ENCODE assay signal across 31 cellular contexts in genomic region chr10:34343764-34344163, GRCh38.
DNase-seq lines count a peak whose midpoint lies in the region; ATAC-seq, FAIRE-seq and TF ChIP-seq lines count a peak whose summit lies in the region.
"Had no signal": no experiment of that assay in that cellular context is flagged by ENCODE, and none has a peak within 500 bp of the region (broad histone marks: within the 10 kb centered on the region; RNA-seq: fewer than 3 reads in every experiment).

No MANE protein-coding gene starts in this region.

- H3K79me2 ChIP-seq in HepG2 (ENCODE audit: insufficient read depth, low read length) (no peaks in the 10 kb centered on the region), mammary epithelial cell (ENCODE audit: insufficient read depth, low read length) (no peaks in the 10 kb centered on the region)

- TF ChIP-seq CTCF in HepG2 (CRISPR knock-in tag; IDR thresholded peaks at IDR 0.05) (no peak), right lobe of liver (IDR thresholded peaks at IDR 0.05) (no peak), mammary epithelial cell (conservative IDR thresholded peaks at IDR 0.05 in 1 of 2, IDR thresholded peaks at IDR 0.05 in 1 of 2; ENCODE audit: extremely low read depth in 1 of 2, insufficient read depth in 1 of 2, low read depth in 1 of 2, low read length in 2 of 2) (no peak), fibroblast of mammary gland (conservative IDR thresholded peaks at IDR 0.05; ENCODE audit: control insufficient read depth, insufficient read depth, low read depth, low read length) (no peak), colonic mucosa (IDR thresholded peaks at IDR 0.05) (no peak)

- H3K27ac ChIP-seq in HepG2 (ENCODE audit: extremely low read length, insufficient read depth, low read length) (no peak overlapping the region), right lobe of liver (no peak overlapping the region), mammary epithelial cell (ENCODE audit: insufficient read depth, low read depth, low read length) (no peak overlapping the region), colonic mucosa (no peak overlapping the region)
- H3K27ac ChIP-seq: esophagus squamous epithelium, heart right ventricle, neutrophil, skin epidermis had no signal

- H3K36me3 ChIP-seq in HepG2 (replicated peaks in 1 of 2; ENCODE audit: control insufficient read depth in 1 of 2, insufficient read depth in 2 of 2, low read length in 2 of 2): peaks cover 3 to 6% of the 10 kb centered on the region in 2 experiments; a peak in 4 of 5 replicates
- no peaks in the 10 kb centered on the region for H3K36me3 ChIP-seq in right lobe of liver
- peaks cover 3% of the 10 kb centered on the region for H3K36me3 ChIP-seq in mammary epithelial cell (ENCODE audit: insufficient read depth, low read length)
- no peaks in the 10 kb centered on the region for H3K36me3 ChIP-seq in colonic mucosa
- H3K36me3 ChIP-seq: BE2C, neutrophil had no signal

- TF ChIP-seq POLR2A in HepG2 (IDR thresholded peaks at IDR 0.05; ENCODE audit: insufficient read depth in 1 of 2, low read depth in 2 of 2, low read length in 2 of 2) (no peak), right lobe of liver (IDR thresholded peaks at IDR 0.05) (no peak)

- no TSS peak for BruUV-seq in HepG2 (replicated peaks; lab: Mats Ljungman, UMichigan)
- BruUV-seq in mammary epithelial cell (replicated peaks; lab: Mats Ljungman, UMichigan): no TSS peak

- no peaks in the 10 kb centered on the region for H3K9me3 ChIP-seq in HepG2 (ENCODE audit: low read length)
- no peaks in the 10 kb centered on the region for H3K9me3 ChIP-seq in right lobe of liver
- no peaks in the 10 kb centered on the region for H3K9me3 ChIP-seq in mammary epithelial cell (replicated peaks; ENCODE audit: insufficient read depth, low read length)
- no peaks in the 10 kb centered on the region for H3K9me3 ChIP-seq in colonic mucosa
- H3K9me3 ChIP-seq: BE2C, esophagus squamous epithelium, heart right ventricle, neutrophil had no signal

- H3K4me1 ChIP-seq in HepG2 (ENCODE audit: insufficient read depth, low read length) (peaks cover 40% of the 10 kb centered on the region), right lobe of liver (no peaks in the 10 kb centered on the region), mammary epithelial cell (ENCODE audit: insufficient read depth, low read length) (no peaks in the 10 kb centered on the region), colonic mucosa (peaks cover 3% of the 10 kb centered on the region)
- H3K4me1 ChIP-seq: BE2C had no signal

- H3K4me3 ChIP-seq in HepG2 (replicated peaks in 1 of 3; ENCODE audit: insufficient read depth in 1 of 3, low read depth in 2 of 3, low read length in 3 of 3) (no peak overlapping the region), right lobe of liver (no peak overlapping the region), mammary epithelial cell (replicated peaks in 1 of 3; ENCODE audit: insufficient read depth in 1 of 3, low read depth in 2 of 3, low read length in 3 of 3) (no peak overlapping the region), fibroblast of mammary gland (ENCODE audit: control insufficient read depth, low read depth, low read length) (no peak overlapping the region), colonic mucosa (no peak overlapping the region)
- H3K4me3 ChIP-seq: esophagus squamous epithelium, heart right ventricle, skin epidermis had no signal

- 94% methylated on average over 1 of the region's 1 CpG for WGBS in HepG2 (ENCODE audit: low lambda C conversion rate)
- 73% methylated on average over 1 of the region's 1 CpG for WGBS in right lobe of liver (ENCODE audit: insufficient coverage, low coverage, low lambda C conversion rate, missing lambda C conversion rate)
- WGBS in mammary epithelial cell (ENCODE audit: low coverage, missing lambda C conversion rate): 13% methylated on average over 1 of the region's 1 CpG

- H3K27me3 ChIP-seq in HepG2 (ENCODE audit: control insufficient read depth in 1 of 2, insufficient read depth in 2 of 2, low read length in 2 of 2) (no peaks in the 10 kb centered on the region), right lobe of liver (no peaks in the 10 kb centered on the region), mammary epithelial cell (ENCODE audit: insufficient read depth, low read length) (no peaks in the 10 kb centered on the region), colonic mucosa (no peaks in the 10 kb centered on the region)
- H3K27me3 ChIP-seq: BE2C, esophagus squamous epithelium, heart right ventricle, neutrophil had no signal

- in situ Hi-C loops in HepG2 (cut with HindIII; ENCODE audit: extremely low pct_ligation_motif_present, low pct_unique_long_range_greater_than_20kb) (no loop called here), mammary epithelial cell (cut with MboI; ENCODE audit: low sequenced_read_pairs in 2 of 2) (no loop called here)

- TF ChIP-seq EP300 in HepG2 (IDR thresholded peaks at IDR 0.05; ENCODE audit: low read depth in 2 of 2, low read length in 2 of 2) (no peak), HepG2 (CRISPR knock-in tag; IDR thresholded peaks at IDR 0.05; ENCODE audit: borderline replicate concordance) (no peak)

- DNase-seq in HepG2 (ENCODE audit: low spot score): no peak
- no peak for DNase-seq in right lobe of liver
- peak; percentile 7 for DNase-seq in mammary epithelial cell
- DNase-seq in fibroblast of mammary gland (ENCODE audit: low read depth): peak; percentile 52
- DNase-seq in NCI-H1105 treated with DMSO at 0.1 percent for 48 hours (lab: John Stamatoyannopoulos, UW): no peak
- no peak for DNase-seq in colonic mucosa
- no peak for DNase-seq in activated gamma-delta T cell (lab: John Stamatoyannopoulos, UW)
- DNase-seq: 8988T; activated B cell treated with CpG ODN at 0.5 μM for 24 hours; activated CD4-positive, alpha-beta memory T cell treated with anti-CD3 and anti-CD28 coated beads for 36 hours; activated CD8-positive, alpha-beta memory T cell treated with anti-CD3 and anti-CD28 coated beads, Interleukin-2, amount 50 U/mL, for 48 hours; BE2C; DMS153; effector memory CD4-positive, alpha-beta T cell; esophagus squamous epithelium; GDM1; heart right ventricle; left colon; NCI-H1048; NCI-H187 treated with DMSO at 0.1 percent for 48 hours; NCI-H2227 treated with DMSO at 0.1 percent for 48 hours; OCI-M1; SHP77; stimulated activated CD4-positive, alpha-beta T cell treated with anti-CD3 and anti-CD28 coated beads, Interleukin-1b, Interleukin-23, amount 100 ng/mL, for 48 hours; trophoblast cell had no signal

- peak; percentile 34 for FAIRE-seq in HepG2 (lab: Jason Lieb, UNC)

- no peak for TF ChIP-seq RAD21 in HepG2 (CRISPR knock-in tag; IDR thresholded peaks at IDR 0.05)

- intact Hi-C loops in HepG2 (cut with micrococcal nuclease; ENCODE audit: unreplicated experiment): no loop called here
- intact Hi-C loops in right lobe of liver (cut with DNase I): no loop called here
- intact Hi-C loops in mammary epithelial cell (cut with micrococcal nuclease): no loop called here
- intact Hi-C loops in colonic mucosa (cut with DNase I): no loop called here

- H3K9ac ChIP-seq in HepG2 (ENCODE audit: insufficient read depth, low read depth, low read length) (no peak overlapping the region), mammary epithelial cell (ENCODE audit: insufficient read depth, low read length) (no peak overlapping the region), colonic mucosa (ENCODE audit: low read depth in 2 of 2, low read length in 2 of 2) (no peak overlapping the region)

- no peak overlapping the region for H3K4me2 ChIP-seq in HepG2 (ENCODE audit: low read depth, low read length)
- H3K4me2 ChIP-seq in mammary epithelial cell (ENCODE audit: insufficient read depth, low read depth, low read length): no peak overlapping the region

- dilution Hi-C loops in mammary epithelial cell (cut with HindIII; ENCODE audit: low sequenced_read_pairs): no loop called here

- CTCF ChIA-PET in HepG2 (lab: Yijun Ruan, JAX; ENCODE audit: low intra/inter-chr PET ratio, low total read pairs) (no interaction called here), mammary epithelial cell (lab: Charles Lee; ENCODE audit: low non-redundant PET) (interaction anchor here (0.7 kb wide), 1 partner anchor 1008 kb away, joined by 3 read pairs; no protein-coding TSS in a partner anchor)

- ATAC-seq in HepG2 (no peak), right lobe of liver (no peak), GM21423 (IDR thresholded peaks at IDR 0.05; ENCODE audit: unreplicated experiment) (no peak)
- ATAC-seq: activated naive CD4-positive, alpha-beta T cell treated with anti-CD3 and anti-CD28 coated beads, Interleukin-2, amount 50 U/mL, for 72 hours; activated T-helper 17 cell treated with anti-CD3 and anti-CD28 coated beads, Interleukin-2, amount 50 U/mL, for 72 hours; HCT116; heart right ventricle; left colon had no signal

- H4K20me1 ChIP-seq in HepG2 (ENCODE audit: insufficient read depth, low read length): no peaks in the 10 kb centered on the region
- H4K20me1 ChIP-seq in mammary epithelial cell (ENCODE audit: insufficient read depth, low read length): no peaks in the 10 kb centered on the region

- POLR2A ChIA-PET in HepG2 (lab: Yijun Ruan, JAX): no interaction called here

- H2AFZ ChIP-seq in HepG2 (ENCODE audit: low read length) (no peak overlapping the region), mammary epithelial cell (ENCODE audit: low read depth, low read length) (no peak overlapping the region)

TF ChIP-seq in HepG2, 621 proteins besides CTCF, POLR2A, EP300 and RAD21:
- TF ChIP-seq ZNF3 (CRISPR knock-in tag; IDR thresholded peaks at IDR 0.05) (no peak), ZNF121 (CRISPR knock-in tag; IDR thresholded peaks at IDR 0.05) (no peak), PCBP2 (optimal IDR thresholded peaks at IDR 0.05; ENCODE audit: low read depth, low read length, poor library complexity, severe bottlenecking) (no peak), GTF3A (CRISPR knock-in tag; conservative IDR thresholded peaks at IDR 0.05) (no peak), KDM4B (CRISPR knock-in tag; IDR thresholded peaks at IDR 0.05) (no peak)
TF ChIP-seq in HepG2: peak in this region for 0.

Comparison
In these comparisons a context has a peak if more than half of its experiments do, and no peak if none do; other contexts are left out.
1. DNase-seq: peak in mammary epithelial cell (single experiment) and fibroblast of mammary gland (single experiment); none in HepG2 (single experiment), right lobe of liver (0 of 3), NCI-H1105 treated with DMSO at 0.1 percent for 48 hours (single experiment), colonic mucosa (single experiment) and activated gamma-delta T cell (single experiment).